9 cellular contexts compared by ENCODE assay signal in genomic region chr5:101977729-101978345, GRCh38.
DNase-seq lines count a peak whose midpoint lies in the region; ATAC-seq and TF ChIP-seq lines count a peak whose summit lies in the region.
"Had no signal": no experiment of that assay in that cellular context is flagged by ENCODE, and none has a peak within 500 bp of the region (broad histone marks: within the 10 kb centered on the region; RNA-seq: fewer than 3 reads in every experiment).

No MANE protein-coding gene starts in this region.

- peak; percentile 58 for DNase-seq in GM20000 (ENCODE audit: low spot score)
- peak; percentile 80 for DNase-seq in NCI-H69 (lab: John Stamatoyannopoulos, UW)
- peak; percentile 59 to 61 for DNase-seq in cardiac fibroblast (ENCODE audit: low read depth in 2 of 2)
- no peak for DNase-seq in mucosa of descending colon
- no peak for DNase-seq in suprapubic skin (ENCODE audit: low spot score in 2 of 2)
- DNase-seq in spleen = no peak

- H3K9me3 ChIP-seq in DOHH2 (ENCODE audit: control insufficient read depth, insufficient read depth, low read length) (no peaks in the 10 kb centered on the region), mucosa of descending colon (no peaks in the 10 kb centered on the region), suprapubic skin (no peaks in the 10 kb centered on the region), spleen (no peaks in the 10 kb centered on the region)

- WGBS in suprapubic skin = 0% methylated on average over 1 of the region's 1 CpG
- 0 to 2% (median 0%) methylated on average over 1 of the region's 1 CpG for WGBS in spleen, 5 donors

- intact Hi-C loops in mucosa of descending colon (cut with DNase I, micrococcal nuclease) = no loop called here
- intact Hi-C loops in spleen (cut with DNase I; ENCODE audit: low total_unique reads) = no loop called here

- no peak overlapping the region for H3K4me3 ChIP-seq in DOHH2 (ENCODE audit: low read length)
- no peak overlapping the region for H3K4me3 ChIP-seq in cardiac fibroblast (replicated peaks in 1 of 2; ENCODE audit: low read depth in 2 of 2, low read length in 2 of 2)
- H3K4me3 ChIP-seq in mucosa of descending colon = no peak overlapping the region
- H3K4me3 ChIP-seq in suprapubic skin = no peak overlapping the region
- H3K4me3 ChIP-seq in spleen = no peak overlapping the region

- H3K27me3 ChIP-seq in DOHH2 (ENCODE audit: control insufficient read depth, low read length) = no peaks in the 10 kb centered on the region
- no peaks in the 10 kb centered on the region for H3K27me3 ChIP-seq in suprapubic skin
- H3K27me3 ChIP-seq in spleen (replicated peaks in 1 of 7) = no peaks in the 10 kb centered on the region

- peak; percentile 64 for TF ChIP-seq CTCF in DOHH2 (IDR thresholded peaks at IDR 0.05; ENCODE audit: low read depth, low read length, poor library complexity, severe bottlenecking)
- TF ChIP-seq CTCF in GM20000 (IDR thresholded peaks at IDR 0.05; ENCODE audit: extremely low read depth, missing control alignments) = peak; percentile 44
- TF ChIP-seq CTCF in cardiac fibroblast (IDR thresholded peaks at IDR 0.05; ENCODE audit: low read depth, low read length) = peak; percentile 43
- TF ChIP-seq CTCF in mucosa of descending colon (IDR thresholded peaks at IDR 0.05) = no peak
- TF ChIP-seq CTCF in suprapubic skin (IDR thresholded peaks at IDR 0.05) = peak in 1 of 2 donors; percentile 21
- TF ChIP-seq CTCF in spleen (IDR thresholded peaks at IDR 0.05 in 8 of 11, conservative IDR thresholded peaks at IDR 0.05 in 3 of 11) = peak in 5 of 11 experiments; percentile 18 to 45 (median 28)

- no peaks in the 10 kb centered on the region for H3F3A ChIP-seq in DOHH2 (ENCODE audit: control insufficient read depth, insufficient read depth)

- ATAC-seq in HG03460 (IDR thresholded peaks at IDR 0.05; ENCODE audit: unreplicated experiment) = peak; percentile 75
- ATAC-seq in mucosa of descending colon = peak; percentile 54
- ATAC-seq: activated T-cell treated with anti-CD3 and anti-CD28 coated beads, Interleukin-2, amount 50 U/mL, for 72 hours had no signal

- H3K9me2 ChIP-seq in DOHH2 (replicated peaks; ENCODE audit: control insufficient read depth, low read length) = no peaks in the 10 kb centered on the region

- no peak overlapping the region for H3K4me2 ChIP-seq in DOHH2 (ENCODE audit: low read length)

- H4K20me1 ChIP-seq in DOHH2 (ENCODE audit: control insufficient read depth, insufficient read depth, low read depth, low read length) = no peaks in the 10 kb centered on the region

- no peaks in the 10 kb centered on the region for H3K36me3 ChIP-seq in DOHH2 (ENCODE audit: control insufficient read depth, low read length)
- H3K36me3 ChIP-seq in mucosa of descending colon (ENCODE audit: low read depth) = no peaks in the 10 kb centered on the region
- no peaks in the 10 kb centered on the region for H3K36me3 ChIP-seq in suprapubic skin
- no peaks in the 10 kb centered on the region for H3K36me3 ChIP-seq in spleen

- no peak for TF ChIP-seq POLR2A in suprapubic skin (IDR thresholded peaks at IDR 0.05)
- no peak for TF ChIP-seq POLR2A in spleen (IDR thresholded peaks at IDR 0.05)

- TF ChIP-seq EP300 in suprapubic skin (IDR thresholded peaks at IDR 0.05) = no peak

- H3K79me2 ChIP-seq in DOHH2 (ENCODE audit: control insufficient read depth, low read length) = no peaks in the 10 kb centered on the region

- H3K27ac ChIP-seq in DOHH2 (ENCODE audit: low read depth, low read length) (no peak overlapping the region), suprapubic skin (no peak overlapping the region), spleen (no peak overlapping the region)

- H3K4me1 ChIP-seq in DOHH2 (ENCODE audit: control insufficient read depth, low read length) (no peaks in the 10 kb centered on the region), mucosa of descending colon (ENCODE audit: low read depth) (no peaks in the 10 kb centered on the region), suprapubic skin (no peaks in the 10 kb centered on the region), spleen (no peaks in the 10 kb centered on the region)

Comparison
In these comparisons a context has a peak if more than half of its experiments do, and no peak if none do; other contexts are left out.
1. DNase-seq: peak in GM20000 (single experiment), NCI-H69 (single experiment) and cardiac fibroblast (2 of 2); none in mucosa of descending colon (0 of 3), suprapubic skin (0 of 2) and spleen (single experiment).